Comparison of ENCODE assay signal across 12 cellular contexts in genomic region chr21:33232640-33233039, GRCh38. TPM values are rescaled to one million over a fixed set of nuclear protein-coding genes. Genes with fewer than 3 reads are reported as not detected.
DNase-seq lines count a peak whose midpoint lies in the region; ATAC-seq, FAIRE-seq and TF ChIP-seq lines count a peak whose summit lies in the region.
"Had no signal": no experiment of that assay in that cellular context is flagged by ENCODE, and none has a peak within 500 bp of the region (broad histone marks: within the 10 kb centered on the region; RNA-seq: fewer than 3 reads in every experiment).

No MANE protein-coding gene starts in this region.

- no peaks in the 10 kb centered on the region for H3K27me3 Mint-ChIP-seq in T-helper 1 cell treated with Interleukin-12 subunit alpha and Interleukin-12 subunit beta and Interleukin-4 antibody, amounts not matched to agents 30 μg/mL and 1 μg/mL, for 36 hours (ENCODE audit: low read depth)

- intact Hi-C loops in K562 (cut with micrococcal nuclease) = no loop called here

- in situ Hi-C loops in K562 (cut with MboI) = no loop called here

- ATAC-seq in K562 (no peak), GM21390 (IDR thresholded peaks at IDR 0.05; ENCODE audit: unreplicated experiment) (no peak)

- TF ChIP-seq POLR2A in K562 (conservative IDR thresholded peaks at IDR 0.05) = no peak
- TF ChIP-seq POLR2A in GM12892 (IDR thresholded peaks at IDR 0.05; ENCODE audit: low read depth, low read length) = no peak

- TF ChIP-seq CTCF in K562 (IDR thresholded peaks at IDR 0.05 in 2 of 3, conservative IDR thresholded peaks at IDR 0.05 in 1 of 3; ENCODE audit: insufficient read depth in 2 of 3, low read depth in 1 of 3, low read length in 3 of 3) = peak in 1 of 3 experiments; percentile 20; a peak in 1 of 6 replicates
- TF ChIP-seq CTCF in osteoblast (IDR thresholded peaks at IDR 0.05; ENCODE audit: extremely low read depth, low read depth, low read length) = no peak

- H3K9me3 Mint-ChIP-seq in T-helper 1 cell treated with Interleukin-12 subunit alpha and Interleukin-12 subunit beta and Interleukin-4 antibody, amounts not matched to agents 30 μg/mL and 1 μg/mL, for 36 hours = no peaks in the 10 kb centered on the region

- no peak overlapping the region for H3K9ac ChIP-seq in K562 (ENCODE audit: insufficient read depth in 1 of 2, low read depth in 2 of 2, low read length in 2 of 2)

- TF ChIP-seq RAD21 in K562 (CRISPR knock-in tag; conservative IDR thresholded peaks at IDR 0.05 in 1 of 2, IDR thresholded peaks at IDR 0.05 in 1 of 2) = peak in 1 of 2 experiments; percentile 37; a peak in 1 of 4 replicates

- no peak for TF ChIP-seq EP300 in K562 (IDR thresholded peaks at IDR 0.05; ENCODE audit: low read length)

- H3K4me1 ChIP-seq in K562 (replicated peaks in 1 of 2; ENCODE audit: control insufficient read depth in 2 of 2, insufficient read depth in 2 of 2, low read length in 2 of 2) (peaks cover 28 to 29% of the 10 kb centered on the region in 2 experiments), osteoblast (ENCODE audit: insufficient read depth, low read length) (peaks cover 23% of the 10 kb centered on the region)

- H3K36me3 Mint-ChIP-seq in T-helper 1 cell treated with Interleukin-12 subunit alpha and Interleukin-12 subunit beta and Interleukin-4 antibody, amounts not matched to agents 30 μg/mL and 1 μg/mL, for 36 hours (ENCODE audit: low read depth) = peaks cover 31% of the 10 kb centered on the region

- POLR2A ChIA-PET in K562 (lab: Yijun Ruan, JAX) = interaction anchor here (0.9 kb wide), 1 partner anchor 111 kb away, joined by 3 read pairs; no protein-coding TSS in a partner anchor

- no TSS peak for BruUV-seq in K562 (replicated peaks; lab: Mats Ljungman, UMichigan)

- H2AFZ ChIP-seq in K562 (ENCODE audit: low read depth, low read length) (peak overlapping the region; percentile 4; the same call in 1 of the 2 replicates), osteoblast (ENCODE audit: low read length) (peak overlapping the region; percentile 21)

- H3K4me3 Mint-ChIP-seq in T-helper 1 cell treated with Interleukin-12 subunit alpha and Interleukin-12 subunit beta and Interleukin-4 antibody, amounts not matched to agents 30 μg/mL and 1 μg/mL, for 36 hours = peak overlapping the region; percentile 43
- H3K4me3 Mint-ChIP-seq: neural crest cell had no signal

- H3K27me3 ChIP-seq in K562 (ENCODE audit: control insufficient read depth in 2 of 2, insufficient read depth in 2 of 2, low read length in 2 of 2) = no peaks in the 10 kb centered on the region
- H3K27me3 ChIP-seq in osteoblast (ENCODE audit: insufficient read depth, low read length) = peaks cover 3% of the 10 kb centered on the region
- H3K27me3 ChIP-seq: tibial artery had no signal

- CTCF ChIA-PET in K562 (lab: Yijun Ruan, JAX; ENCODE audit: low intra/inter-chr PET ratio) = no interaction called here

- H3K4me3 ChIP-seq in K562 = no peak overlapping the region
- no peak overlapping the region for H3K4me3 ChIP-seq in osteoblast (ENCODE audit: insufficient read depth, low read length)
- H3K4me3 ChIP-seq: tibial artery had no signal

- H3K4me1 Mint-ChIP-seq in T-helper 1 cell treated with Interleukin-12 subunit alpha and Interleukin-12 subunit beta and Interleukin-4 antibody, amounts not matched to agents 30 μg/mL and 1 μg/mL, for 36 hours (ENCODE audit: low read depth) = peaks cover 49% of the 10 kb centered on the region

- peak overlapping the region; percentile 18 for H3K27ac Mint-ChIP-seq in T-helper 1 cell treated with Interleukin-12 subunit alpha and Interleukin-12 subunit beta and Interleukin-4 antibody, amounts not matched to agents 30 μg/mL and 1 μg/mL, for 36 hours

- H4K20me1 ChIP-seq in K562 (replicated peaks; ENCODE audit: control insufficient read depth, insufficient read depth, low read length) (no peaks in the 10 kb centered on the region), osteoblast (ENCODE audit: insufficient read depth, low read length) (peaks cover 7% of the 10 kb centered on the region)

- H3K36me3 ChIP-seq in K562 (ENCODE audit: control insufficient read depth, insufficient read depth, low read length) (peaks cover 5% of the 10 kb centered on the region; the same call in 1 of the 3 replicates), osteoblast (ENCODE audit: insufficient read depth, low read length) (no peaks in the 10 kb centered on the region)
- H3K36me3 ChIP-seq: tibial artery had no signal

- no peaks in the 10 kb centered on the region for H3K9me1 ChIP-seq in K562 (ENCODE audit: control insufficient read depth, insufficient read depth, low read length)

- DNase-seq in T-helper 1 cell = no peak
- peak; percentile 17 for DNase-seq in M059J (ENCODE audit: low read depth)
- DNase-seq in K562 (ENCODE audit: extremely low read depth in 1 of 4, low spot score in 3 of 4) = peak in 2 of 4 experiments; percentile 33 to 46
- no peak for DNase-seq in osteoblast (ENCODE audit: insufficient read length, low spot score, missing footprints)
- DNase-seq in GM12892 (ENCODE audit: insufficient read length) = no peak
- no peak for DNase-seq in NK-92 treated with Interleukin-12 subunit alpha and Interleukin-12 subunit beta, amount 100 ng/mL, for 24 hours (lab: John Stamatoyannopoulos, UW)
- DNase-seq: SHP77 treated with DMSO at 0.1 percent for 48 hours, tibial artery had no signal

- H3K79me2 ChIP-seq in K562 (ENCODE audit: control insufficient read depth, insufficient read depth, low read length) (peaks cover 33% of the 10 kb centered on the region), osteoblast (ENCODE audit: insufficient read depth, low read length) (peaks cover 48% of the 10 kb centered on the region)

- H3K4me2 ChIP-seq in K562 (ENCODE audit: insufficient read depth, low read length) (no peak overlapping the region), osteoblast (ENCODE audit: insufficient read depth, low read length) (peak overlapping the region; percentile 51)

- WGBS in K562 (ENCODE audit: insufficient coverage, low coverage, missing lambda C conversion rate) = 0% methylated on average over 3 of the region's 3 CpGs

- H3K9me3 ChIP-seq in K562 (replicated peaks; ENCODE audit: control insufficient read depth, insufficient read depth, low read depth, low read length) (no peaks in the 10 kb centered on the region), osteoblast (ENCODE audit: low read depth, low read length) (no peaks in the 10 kb centered on the region)
- H3K9me3 ChIP-seq: tibial artery had no signal

- H3K27ac ChIP-seq in K562 (ENCODE audit: extremely low read depth, low read depth, low read length) (peak overlapping the region; percentile 6; the same call in 1 of the 3 replicates), osteoblast (ENCODE audit: low read depth, low read length) (no peak overlapping the region)
- H3K27ac ChIP-seq: tibial artery had no signal

- FAIRE-seq in K562 (lab: Jason Lieb, UNC) = peak; percentile 79
- no peak for FAIRE-seq in GM12892 (lab: Jason Lieb, UNC)
- FAIRE-seq: A204.1 had no signal

RNA-seq across cellular contexts. Expression of gene IFNAR2, which starts 2.9 kb away (rescaled TPM):
- 9.1 and 17.6 TPM in 2 replicates for total RNA-seq in M059J (2014; rRNA removed; shearing (Covaris generic))
- total RNA-seq in K562 (2011; cell fraction: chromatin; rRNA removed; ENCODE audit: low replicate concordance) = 29.8 and 65.1 TPM in 2 replicates
- total RNA-seq in K562 (2011; cell fraction: nucleolus; rRNA removed) = 11.2 and 16.6 TPM in 2 replicates
- 24.8 and 38.1 TPM in 2 replicates for total RNA-seq in K562 (2011; cell fraction: nucleoplasm; rRNA removed)
- total RNA-seq in K562 (2014; rRNA removed) (1.7 and 2.7 TPM in 2 replicates), K562 (2014; rRNA removed; fragmentation: Illumina TruSeq; extraction: Trizol) (8.4 and 9.8 TPM in 2 replicates), K562 (2015; rRNA removed; fragmentation: Illumina TruSeq; extraction: Trizol) (4.2 and 5.6 TPM in 2 replicates), K562 (2021) (16.3 and 19.1 TPM in 2 replicates), osteoblast (4.0 and 5.3 TPM in 2 replicates)
- polyA plus RNA-seq in K562 (2011; rRNA removed) (48.3 and 58.0 TPM in 2 replicates), K562 (2014; fragmentation: Illumina TruSeq; extraction: Trizol) (26.1 and 31.9 TPM in 2 replicates), K562 (2014; fragmentation: Nextera tagmentation; extraction: Ambion mirVana) (1 to 10 TPM; 3.1 to 6.1 TPM), K562 (2014; rRNA removed) (19.3 and 23.5 TPM in 2 replicates)
- 13.1 and 25.7 TPM in 2 replicates for polyA plus RNA-seq in K562 (2011; cell fraction: cytosol; rRNA removed)
- 16.2 and 31.7 TPM in 2 replicates for polyA plus RNA-seq in K562 (2011; cell fraction: nucleus; rRNA removed)
- polyA plus RNA-seq in K562 (2012) = 18.0 and 32.6 TPM in 2 replicates
- polyA minus RNA-seq in K562 (2011; rRNA and poly(A)+ RNA removed) = 32.3 and 42.9 TPM in 2 replicates
- 13.5 and 15.5 TPM in 2 replicates for polyA minus RNA-seq in K562 (2011; cell fraction: cytosol; rRNA and poly(A)+ RNA removed)
- 4.4 and 8.8 TPM in 2 replicates for polyA minus RNA-seq in K562 (2011; cell fraction: nucleus; rRNA and poly(A)+ RNA removed)
- polyA plus RNA-seq in GM12892 (2012; ENCODE audit: missing spikeins) = 50.3 TPM

RNA-seq across cellular contexts. Expression of gene IL10RB, which starts 33.5 kb away (rescaled TPM):
- 94.3 and 102 TPM in 2 replicates for total RNA-seq in M059J (2014; rRNA removed; shearing (Covaris generic))
- total RNA-seq in K562 (2011; cell fraction: chromatin; rRNA removed; ENCODE audit: low replicate concordance) = 29.7 and 42.2 TPM in 2 replicates
- 53.8 and 58.4 TPM in 2 replicates for total RNA-seq in K562 (2011; cell fraction: nucleolus; rRNA removed)
- total RNA-seq in K562 (2011; cell fraction: nucleoplasm; rRNA removed) = 50.7 and 54.7 TPM in 2 replicates
- total RNA-seq in K562 (2014; rRNA removed) (25.3 and 31.2 TPM in 2 replicates), K562 (2014; rRNA removed; fragmentation: Illumina TruSeq; extraction: Trizol) (21.3 and 23.0 TPM in 2 replicates), K562 (2015; rRNA removed; fragmentation: Illumina TruSeq; extraction: Trizol) (25.1 and 25.3 TPM in 2 replicates), K562 (2021) (17.5 TPM in 2 replicates), osteoblast (44.9 and 52.7 TPM in 2 replicates)
- polyA plus RNA-seq in K562 (2011; rRNA removed) (29.9 and 33.1 TPM in 2 replicates), K562 (2014; fragmentation: Illumina TruSeq; extraction: Trizol) (29.6 and 33.8 TPM in 2 replicates), K562 (2014; fragmentation: Nextera tagmentation; extraction: Ambion mirVana) (10 to 100 TPM; 10.9 to 14.7 TPM), K562 (2014; rRNA removed) (19.3 and 22.1 TPM in 2 replicates)
- polyA plus RNA-seq in K562 (2011; cell fraction: cytosol; rRNA removed) = 26.0 and 37.2 TPM in 2 replicates
- polyA plus RNA-seq in K562 (2011; cell fraction: nucleus; rRNA removed) = 11.5 and 12.0 TPM in 2 replicates
- 26.1 and 35.7 TPM in 2 replicates for polyA plus RNA-seq in K562 (2012)
- 36.6 and 39.8 TPM in 2 replicates for polyA minus RNA-seq in K562 (2011; rRNA and poly(A)+ RNA removed)
- polyA minus RNA-seq in K562 (2011; cell fraction: cytosol; rRNA and poly(A)+ RNA removed) = 17.2 and 27.0 TPM in 2 replicates
- polyA minus RNA-seq in K562 (2011; cell fraction: nucleus; rRNA and poly(A)+ RNA removed) = 8.1 and 12.9 TPM in 2 replicates
- 31.1 TPM for polyA plus RNA-seq in GM12892 (2012; ENCODE audit: missing spikeins)
